Comparison of ENCODE assay signal across 34 cellular contexts in the genomic region with DNA sequence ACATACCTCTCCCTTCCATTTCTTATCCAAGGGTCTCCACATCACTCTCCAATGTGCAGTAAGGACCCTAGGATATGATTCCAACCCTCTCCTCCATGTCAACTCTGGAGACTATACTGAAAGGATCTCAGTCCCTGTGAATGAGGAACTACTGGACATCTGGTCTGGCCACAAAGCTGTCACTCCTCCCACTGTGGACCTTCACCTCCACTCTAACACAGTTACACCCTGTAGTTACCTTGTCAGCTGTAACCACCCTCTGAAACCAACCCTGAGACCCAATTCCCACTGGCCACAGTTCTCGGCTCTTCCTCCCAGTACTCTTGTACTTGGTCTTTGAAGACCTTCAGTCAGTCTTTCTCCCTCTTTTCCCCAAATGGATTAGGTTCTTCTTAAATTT. TPM values are rescaled to one million over a fixed set of nuclear protein-coding genes. Genes with fewer than 3 reads are reported as not detected.
"Had no signal": no experiment of that assay in that cellular context is flagged by ENCODE, and none has a peak within 500 bp of the region (broad histone marks: within the 10 kb centered on the region; RNA-seq: fewer than 3 reads in every experiment).

No MANE protein-coding gene starts in this region.

- H3K9me3 Mint-ChIP-seq: activated naive CD4-positive, alpha-beta T cell treated with anti-CD3 and anti-CD28 coated beads, Interleukin-2, amount 10 ng/mL, durations not matched to agents 7 days and 5 days; activated naive CD8-positive, alpha-beta T cell treated with anti-CD3 and anti-CD28 coated beads, Interleukin-2, amount 10 ng/mL, durations not matched to agents 7 days and 5 days; immature natural killer cell; memory B cell; nephron; stimulated activated memory B cell treated with anti-CD40 and anti-IgM and Interleukin-4, amounts not matched to agents 10 μg/mL and 1 μg/mL and 100 μg/mL, for 72 hours had no signal

- H3K4me1 ChIP-seq: uterus had no signal

- H3K4me3 ChIP-seq: ascending aorta, coronary artery, heart left ventricle, ovary, prostate gland, skin epidermis, tibial nerve, uterus had no signal

- H3K4me3 Mint-ChIP-seq: activated CD4-positive, alpha-beta T cell treated with anti-CD3 and anti-CD28 coated beads for 36 hours; activated naive CD4-positive, alpha-beta T cell treated with anti-CD3 and anti-CD28 coated beads, Interleukin-2, amount 10 ng/mL, durations not matched to agents 7 days and 5 days; activated naive CD8-positive, alpha-beta T cell treated with anti-CD3 and anti-CD28 coated beads, Interleukin-2, amount 10 ng/mL, durations not matched to agents 7 days and 5 days; stimulated activated memory B cell treated with anti-CD40 and anti-IgM and Interleukin-4, amounts not matched to agents 10 μg/mL and 1 μg/mL and 100 μg/mL, for 72 hours had no signal

- H3K27ac Mint-ChIP-seq: activated naive CD4-positive, alpha-beta T cell treated with anti-CD3 and anti-CD28 coated beads, Interleukin-2, amount 10 ng/mL, durations not matched to agents 7 days and 5 days; activated naive CD8-positive, alpha-beta T cell treated with anti-CD3 and anti-CD28 coated beads, Interleukin-2, amount 10 ng/mL, durations not matched to agents 7 days and 5 days; brain; memory B cell; stimulated activated memory B cell treated with anti-CD40 and anti-IgM and Interleukin-4, amounts not matched to agents 10 μg/mL and 1 μg/mL and 100 μg/mL, for 72 hours had no signal

- ATAC-seq: activated CD4-positive, alpha-beta T cell treated with anti-CD3 and anti-CD28 coated beads for 36 hours; esophagus mucosa; heart left ventricle; sciatic nerve; stimulated activated memory B cell treated with anti-CD40 and anti-IgM and Interleukin-4, amounts not matched to agents 10 μg/mL and 1 μg/mL and 100 μg/mL, for 72 hours had no signal

- H3K36me3 ChIP-seq: ovary, uterus had no signal

- H3K27ac ChIP-seq: ascending aorta, coronary artery, heart left ventricle, neutrophil, ovary, prostate gland, skin epidermis, tibial nerve, uterus had no signal

- H3K27me3 ChIP-seq: ascending aorta, heart left ventricle, neutrophil, ovary, tibial nerve, uterus had no signal

- DNase-seq: activated CD4-positive, alpha-beta T cell treated with anti-CD3 and anti-CD28 coated beads for 36 hours; activated CD4-positive, CD25-positive, alpha-beta regulatory T cell; activated CD8-positive, alpha-beta memory T cell treated with anti-CD3 and anti-CD28 coated beads for 24 hours; activated gamma-delta T cell; activated naive CD4-positive, alpha-beta T cell treated with anti-CD3 and anti-CD28 coated beads, Interleukin-2, amount 10 ng/mL, durations not matched to agents 7 days and 5 days; activated naive CD8-positive, alpha-beta T cell treated with anti-CD3 and anti-CD28 coated beads, Interleukin-2, amount 10 ng/mL, durations not matched to agents 7 days and 5 days; activated T-cell treated with anti-CD3 and anti-CD28 coated beads, Interleukin-2, amount 50 U/mL, for 1 hour; foreskin fibroblast; heart left ventricle; hypothalamus; immature natural killer cell; kidney; ovary; retina; stimulated activated CD4-positive, alpha-beta T cell treated with anti-CD3 and anti-CD28 coated beads, Interleukin-1b, Interleukin-23, amount 100 ng/mL, for 48 hours; stimulated activated CD4-positive, alpha-beta T cell treated with anti-CD3 and anti-CD28 coated beads, Interleukin-4, amount 100 ng/mL, for 4 hours; stimulated activated CD8-positive, alpha-beta memory T cell treated with anti-CD3 and anti-CD28 coated beads, Interleukin-4, amount 100 ng/mL, for 48 hours; uterus had no signal

- H3K9me3 ChIP-seq: ascending aorta, heart left ventricle, neutrophil, ovary, prostate gland, tibial nerve, uterus had no signal

- FAIRE-seq: kidney had no signal

- H3K27me3 Mint-ChIP-seq: activated CD4-positive, alpha-beta T cell treated with anti-CD3 and anti-CD28 coated beads for 36 hours; activated naive CD8-positive, alpha-beta T cell treated with anti-CD3 and anti-CD28 coated beads, Interleukin-2, amount 10 ng/mL, durations not matched to agents 7 days and 5 days; memory B cell; stimulated activated memory B cell treated with anti-CD40 and anti-IgM and Interleukin-4, amounts not matched to agents 10 μg/mL and 1 μg/mL and 100 μg/mL, for 72 hours had no signal

RNA-seq across cellular contexts. Expression of a gene that starts 18.4 kb away (rescaled TPM):
- total RNA-seq: activated CD4-positive, alpha-beta T cell treated with anti-CD3 and anti-CD28 coated beads for 36 hours; activated naive CD8-positive, alpha-beta T cell treated with anti-CD3 and anti-CD28 coated beads, Interleukin-2, amount 10 ng/mL, durations not matched to agents 7 days and 5 days; ascending aorta; cardiac septum; cerebellum; heart left ventricle; kidney; mononuclear cell; ovary; prostate gland; sciatic nerve; temporal lobe; tibial nerve; uterus had no signal
- polyA plus RNA-seq: heart left ventricle, immature natural killer cell, ovary had no signal

RNA-seq across cellular contexts. Expression of a gene that starts 44.9 kb away (rescaled TPM):
- total RNA-seq: ascending aorta had no signal
